In genomic region chr1:119647734-119648619, GRCh38 we compare ENCODE assay signal across 8 cellular contexts. TPM values are rescaled to one million over a fixed set of nuclear protein-coding genes. Genes with fewer than 3 reads are reported as not detected.
DNase-seq lines count a peak whose midpoint lies in the region; ATAC-seq and TF ChIP-seq lines count a peak whose summit lies in the region.

Gene ZNF697, minus strand, starts transcription at chr1:119648266. Its CDS starts 22,166 bp downstream, at chr1:119626100.

- H3K27me3 ChIP-seq in Panc1 (ENCODE audit: control insufficient read depth, insufficient read depth, low read length), result peaks cover 29% of the 10 kb centered on the region

- in situ Hi-C loops in Panc1 (cut with HindIII; ENCODE audit: low pct_unique_long_range_greater_than_20kb, low sequenced_read_pairs), result no loop called here

- H3K27ac ChIP-seq in Panc1 (ENCODE audit: low read length), result peak within 1 kb of the TSS; percentile 82

- H3K36me3 ChIP-seq in Panc1 (ENCODE audit: control insufficient read depth, insufficient read depth, low read length), result no peaks in the 10 kb centered on the region

- DNase-seq in GF-D8 (lab: John Stamatoyannopoulos, UW) (peak; percentile 70), Panc1 (ENCODE audit: low read depth, low spot score) (peak; percentile 86), anterior cingulate cortex (lab: John Stamatoyannopoulos, UW) (peak; percentile 46 to 100 (median 96)), left ventricle myocardium superior (peak; percentile 99), pons (ENCODE audit: low spot score) (peak; percentile 96)
- DNase-seq in NK-92 treated with Interleukin-12 subunit alpha and Interleukin-12 subunit beta, amount 100 ng/mL, for 24 hours (lab: John Stamatoyannopoulos, UW), result no peak

- ATAC-seq in GM21723 (IDR thresholded peaks at IDR 0.05; ENCODE audit: unreplicated experiment) (peak; percentile 74), Panc1 (peak; percentile 97), left ventricle myocardium superior (peak; percentile 95)

- intact Hi-C loops in Panc1 (cut with micrococcal nuclease; ENCODE audit: unreplicated experiment), result no loop called here
- intact Hi-C loops in left ventricle myocardium superior (cut with micrococcal nuclease), result no loop called here

- TF ChIP-seq RAD21 in Ishikawa (IDR thresholded peaks at IDR 0.05; ENCODE audit: low read depth), result peak; percentile 13; the same call in 1 of the 2 replicates

- peak; percentile 67 for TF ChIP-seq CTCF in Panc1 (IDR thresholded peaks at IDR 0.05)

- TSS peak; percentile 14 for BruUV-seq in Panc1 (replicated peaks; lab: Mats Ljungman, UMichigan)

- H3K4me1 ChIP-seq in Panc1 (ENCODE audit: control insufficient read depth, insufficient read depth, low read length), result peaks cover 13% of the 10 kb centered on the region

- CTCF ChIA-PET in Panc1 (lab: Charles Lee), result interaction anchor here (0.6 to 2.3 kb wide), 5 partner anchors 9 to 27 kb away, joined by 3 to 14 read pairs (median 3); no protein-coding TSS in a partner anchor

- H3K9me3 ChIP-seq in Panc1 (ENCODE audit: control insufficient read depth, insufficient read depth, low read depth, low read length), result no peaks in the 10 kb centered on the region

- peak within 1 kb of the TSS; percentile 88 to 93 for H3K4me3 ChIP-seq in Panc1 (ENCODE audit: low read depth in 2 of 2, low read length in 2 of 2)

- POLR2A ChIA-PET in Panc1 (lab: Charles Lee), result interaction anchor here (0.5 to 0.6 kb wide), 2 partner anchors 11 to 220 kb away, joined by 3 to 4 read pairs; no protein-coding TSS in a partner anchor

- no peak for TF ChIP-seq EP300 in Ishikawa (IDR thresholded peaks at IDR 0.05; ENCODE audit: borderline replicate concordance)

TF ChIP-seq in Ishikawa, 13 proteins besides CTCF, POLR2A, EP300 and RAD21:
- no peak for TF ChIP-seq MAX (IDR thresholded peaks at IDR 0.05)
- peak; percentile 29; the same call in 1 of the 2 replicates for TF ChIP-seq TEAD4 (IDR thresholded peaks at IDR 0.05)
- peak; percentile 80 for TF ChIP-seq NFIC (IDR thresholded peaks at IDR 0.05)
- TF ChIP-seq TCF12 (IDR thresholded peaks at IDR 0.05; ENCODE audit: low read depth), result peak; percentile 39; the same call in 1 of the 2 replicates
- TF ChIP-seq ZBTB7A (IDR thresholded peaks at IDR 0.05; ENCODE audit: low read depth), result peak; percentile 84
- peak; percentile 42; the same call in 1 of the 2 replicates for TF ChIP-seq YY1 (IDR thresholded peaks at IDR 0.05; ENCODE audit: low read depth)
- TF ChIP-seq CEBPB (IDR thresholded peaks at IDR 0.05), result no peak
TF ChIP-seq in Ishikawa: peak in this region for 5.

RNA-seq across cellular contexts. Expression of gene ZNF697, which starts in this region (rescaled TPM):
- total RNA-seq in Panc1 (2021; ENCODE audit: unreplicated experiment) (7.1 TPM), left ventricle myocardium superior (11.5 TPM)
- polyA plus RNA-seq in Panc1 (2012; ENCODE audit: insufficient read length), result 3.3 TPM
